In the genomic region with DNA sequence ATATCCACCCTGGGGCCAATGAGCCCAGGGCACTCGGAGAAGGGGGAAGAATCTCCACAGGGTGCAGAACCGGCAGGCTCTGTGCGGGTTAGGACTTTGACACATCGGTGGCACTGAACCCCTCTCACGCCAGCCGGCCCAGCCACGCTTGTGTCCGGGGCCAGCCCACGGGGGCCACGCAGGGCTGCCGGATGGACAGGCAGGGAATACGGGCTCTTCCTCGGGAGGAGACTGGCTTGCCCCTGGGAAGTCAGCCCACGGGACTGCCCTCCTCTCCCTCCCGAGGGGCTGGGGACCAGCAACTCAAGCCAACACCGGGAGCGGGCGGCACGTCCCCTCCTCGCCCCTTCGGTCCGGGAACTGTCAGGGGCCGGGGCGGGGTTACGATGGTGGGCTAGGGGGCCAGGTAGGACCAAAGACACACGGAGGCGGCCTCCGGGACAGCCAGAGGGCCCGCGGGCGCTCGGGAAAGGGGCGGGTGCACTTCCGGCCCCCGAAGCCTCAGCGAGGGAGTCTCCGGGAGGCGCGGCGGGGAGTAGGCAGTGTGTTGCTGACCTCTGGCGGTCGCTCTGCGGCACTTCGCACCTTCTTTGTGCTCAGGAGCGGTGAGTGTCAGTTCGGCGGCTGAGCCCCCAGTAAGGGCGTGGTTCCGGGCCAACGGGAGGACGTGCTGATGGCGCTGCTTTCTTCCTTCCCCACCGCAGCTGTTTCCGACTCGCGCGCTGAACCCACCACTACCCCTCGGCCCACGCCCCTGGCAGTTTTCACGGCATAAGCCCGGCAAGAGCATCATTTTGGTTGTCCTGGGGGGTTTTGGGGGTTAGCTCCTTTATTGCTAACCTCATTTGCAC, we compare ENCODE assay signal across 8 cellular contexts. TPM values are rescaled to one million over a fixed set of nuclear protein-coding genes. Genes with fewer than 3 reads are reported as not detected.
A peak's percentile ranks its signal among the peaks of the same experiment; 100 is the strongest.
DNase-seq lines count a peak whose midpoint lies in the region; ATAC-seq and TF ChIP-seq lines count a peak whose summit lies in the region.

No MANE protein-coding gene starts in this region.

- TF ChIP-seq CTCF in DND-41 (IDR thresholded peaks at IDR 0.05; ENCODE audit: borderline replicate concordance, extremely low read depth, low read length, poor library complexity, severe bottlenecking), result peak; percentile 92
- TF ChIP-seq CTCF in foreskin keratinocyte (conservative IDR thresholded peaks at IDR 0.05), result peak; percentile 95
- TF ChIP-seq CTCF in neural crest cell (conservative IDR thresholded peaks at IDR 0.05), result peak; percentile 96

- H3K36me3 Mint-ChIP-seq in activated T-helper 2 cell treated with anti-CD3 and anti-CD28 coated beads, Interferon-gamma antibody, Interleukin-2, Interleukin-4, amounts not matched to agents 10 μg/mL and 5 μg/mL and 100 μg/mL, durations not matched to agents 14 hours and 24 hours and 36 hours (ENCODE audit: low read depth), result no peaks in the 10 kb centered on the region
- H3K36me3 Mint-ChIP-seq in neural crest cell (ENCODE audit: low read depth), result no peaks in the 10 kb centered on the region

- peak; percentile 91 for DNase-seq in DND-41
- DNase-seq in RPMI7951 (ENCODE audit: low read depth), result peak; percentile 82
- DNase-seq in activated T-helper 2 cell treated with anti-CD3 and anti-CD28 coated beads, Interferon-gamma antibody, Interleukin-2, Interleukin-4, amounts not matched to agents 10 μg/mL and 5 μg/mL and 100 μg/mL, durations not matched to agents 14 hours and 24 hours and 36 hours (ENCODE audit: low spot score), result peak; percentile 85
- peak in 1 of 2 donors; percentile 47 for DNase-seq in foreskin keratinocyte
- DNase-seq in neural crest cell (ENCODE audit: low read depth, low spot score), result peak; percentile 81
- peak; percentile 87 to 93 for DNase-seq in stimulated activated naive CD8-positive, alpha-beta T cell treated with anti-CD3 and anti-CD28 coated beads, Interleukin-15, amount 100 ng/mL, for 72 hours

- no peaks in the 10 kb centered on the region for H4K20me1 ChIP-seq in DND-41 (ENCODE audit: insufficient read depth, low read length)

- TF ChIP-seq RAD21 in Ishikawa (IDR thresholded peaks at IDR 0.05; ENCODE audit: low read depth), result peak; percentile 95

- intact Hi-C loops in activated T-helper 2 cell treated with anti-CD3 and anti-CD28 coated beads, Interferon-gamma antibody, Interleukin-2, Interleukin-4, amounts not matched to agents 10 μg/mL and 5 μg/mL and 100 μg/mL, durations not matched to agents 14 hours and 24 hours and 36 hours (cut with micrococcal nuclease), result loop anchor here (1.0 kb wide), 3 partner anchors 50 to 243 kb away; no protein-coding TSS in a partner anchor

- H2AFZ ChIP-seq in DND-41 (ENCODE audit: low read depth, low read length), result peak overlapping the region; percentile 98

- peak overlapping the region; percentile 39 for H3K27ac ChIP-seq in DND-41 (ENCODE audit: low read length)
- H3K27ac ChIP-seq in foreskin keratinocyte, result peak overlapping the region; percentile 64

- no peak for TF ChIP-seq EP300 in Ishikawa (IDR thresholded peaks at IDR 0.05; ENCODE audit: borderline replicate concordance)

- H3K4me1 Mint-ChIP-seq in activated T-helper 2 cell treated with anti-CD3 and anti-CD28 coated beads, Interferon-gamma antibody, Interleukin-2, Interleukin-4, amounts not matched to agents 10 μg/mL and 5 μg/mL and 100 μg/mL, durations not matched to agents 14 hours and 24 hours and 36 hours (ENCODE audit: low read depth), result peaks cover 10% of the 10 kb centered on the region
- peaks cover 7% of the 10 kb centered on the region for H3K4me1 Mint-ChIP-seq in neural crest cell
- peaks cover 21% of the 10 kb centered on the region for H3K4me1 Mint-ChIP-seq in stimulated activated naive CD8-positive, alpha-beta T cell treated with anti-CD3 and anti-CD28 coated beads, Interleukin-15, amount 100 ng/mL, for 72 hours

- no peaks in the 10 kb centered on the region for H3K36me3 ChIP-seq in DND-41 (ENCODE audit: insufficient read depth, low read length)

- H3K9me3 Mint-ChIP-seq in activated T-helper 2 cell treated with anti-CD3 and anti-CD28 coated beads, Interferon-gamma antibody, Interleukin-2, Interleukin-4, amounts not matched to agents 10 μg/mL and 5 μg/mL and 100 μg/mL, durations not matched to agents 14 hours and 24 hours and 36 hours, result no peaks in the 10 kb centered on the region
- H3K9me3 Mint-ChIP-seq in neural crest cell, result no peaks in the 10 kb centered on the region
- no peaks in the 10 kb centered on the region for H3K9me3 Mint-ChIP-seq in stimulated activated naive CD8-positive, alpha-beta T cell treated with anti-CD3 and anti-CD28 coated beads, Interleukin-15, amount 100 ng/mL, for 72 hours

- H3K27me3 ChIP-seq in DND-41 (ENCODE audit: insufficient read depth, low read length, poor library complexity) (peaks cover 13% of the 10 kb centered on the region), foreskin keratinocyte (peaks cover 33% of the 10 kb centered on the region)

- H3K9ac ChIP-seq in DND-41 (ENCODE audit: low read depth, low read length), result peak overlapping the region; percentile 55

- H3K4me1 ChIP-seq in DND-41 (ENCODE audit: insufficient read depth, low read length), result peaks cover 15% of the 10 kb centered on the region
- no peaks in the 10 kb centered on the region for H3K4me1 ChIP-seq in foreskin keratinocyte

- peak overlapping the region; percentile 83 for H3K4me3 Mint-ChIP-seq in activated T-helper 2 cell treated with anti-CD3 and anti-CD28 coated beads, Interferon-gamma antibody, Interleukin-2, Interleukin-4, amounts not matched to agents 10 μg/mL and 5 μg/mL and 100 μg/mL, durations not matched to agents 14 hours and 24 hours and 36 hours (ENCODE audit: low read depth)
- H3K4me3 Mint-ChIP-seq in neural crest cell, result peak overlapping the region; percentile 87
- H3K4me3 Mint-ChIP-seq in stimulated activated naive CD8-positive, alpha-beta T cell treated with anti-CD3 and anti-CD28 coated beads, Interleukin-15, amount 100 ng/mL, for 72 hours, result peak overlapping the region; percentile 82 to 86

- peak overlapping the region; percentile 77 for H3K27ac Mint-ChIP-seq in activated T-helper 2 cell treated with anti-CD3 and anti-CD28 coated beads, Interferon-gamma antibody, Interleukin-2, Interleukin-4, amounts not matched to agents 10 μg/mL and 5 μg/mL and 100 μg/mL, durations not matched to agents 14 hours and 24 hours and 36 hours
- peak overlapping the region; percentile 78 for H3K27ac Mint-ChIP-seq in neural crest cell (ENCODE audit: unreplicated experiment)
- peak overlapping the region; percentile 84 to 94 for H3K27ac Mint-ChIP-seq in stimulated activated naive CD8-positive, alpha-beta T cell treated with anti-CD3 and anti-CD28 coated beads, Interleukin-15, amount 100 ng/mL, for 72 hours

- ATAC-seq in DND-41 (ENCODE audit: insufficient read depth, low read depth), result peak; percentile 99
- ATAC-seq in GM21717 (IDR thresholded peaks at IDR 0.05; ENCODE audit: unreplicated experiment), result peak; percentile 98
- ATAC-seq in foreskin keratinocyte, result peak; percentile 92
- ATAC-seq in stimulated activated naive CD8-positive, alpha-beta T cell treated with anti-CD3 and anti-CD28 coated beads, Interleukin-15, amount 100 ng/mL, for 72 hours, result peak; percentile 98

- no peaks in the 10 kb centered on the region for H3K79me2 ChIP-seq in DND-41 (ENCODE audit: insufficient read depth, low read length)

- H3K27me3 Mint-ChIP-seq in activated T-helper 2 cell treated with anti-CD3 and anti-CD28 coated beads, Interferon-gamma antibody, Interleukin-2, Interleukin-4, amounts not matched to agents 10 μg/mL and 5 μg/mL and 100 μg/mL, durations not matched to agents 14 hours and 24 hours and 36 hours (ENCODE audit: low read depth), result peaks cover 13% of the 10 kb centered on the region
- H3K27me3 Mint-ChIP-seq in neural crest cell (ENCODE audit: low read depth), result peaks cover 21% of the 10 kb centered on the region
- no peaks in the 10 kb centered on the region for H3K27me3 Mint-ChIP-seq in stimulated activated naive CD8-positive, alpha-beta T cell treated with anti-CD3 and anti-CD28 coated beads, Interleukin-15, amount 100 ng/mL, for 72 hours

- H3K9me3 ChIP-seq in DND-41 (ENCODE audit: insufficient read depth, low read length, severe bottlenecking), result no peaks in the 10 kb centered on the region

- peak overlapping the region; percentile 95 for H3K4me2 ChIP-seq in DND-41 (ENCODE audit: insufficient read depth, low read length)

- peak overlapping the region; percentile 17 to 68; a peak in 3 of 4 replicates for H3K4me3 ChIP-seq in DND-41 (ENCODE audit: low read depth in 1 of 2, low read length in 2 of 2)

RNA-seq across cellular contexts. Expression of gene CYP8B1, which starts 5.1 kb away (rescaled TPM):
- not detected in 2 replicates for total RNA-seq in RPMI7951 (2014; rRNA removed; shearing (Covaris generic))
- total RNA-seq in activated T-helper 2 cell treated with anti-CD3 and anti-CD28 coated beads, Interferon-gamma antibody, Interleukin-2, Interleukin-4, amounts not matched to agents 10 μg/mL and 5 μg/mL and 100 μg/mL, durations not matched to agents 14 hours and 24 hours and 36 hours, result not detected in 2 replicates
- not detected in 2 replicates for total RNA-seq in foreskin keratinocyte
- not detected in 2 replicates for polyA plus RNA-seq in foreskin keratinocyte
- total RNA-seq in neural crest cell, result not detected in 2 replicates

RNA-seq across cellular contexts. Expression of gene ZNF662, which starts 25.1 kb away (rescaled TPM):
- total RNA-seq in RPMI7951 (2014; rRNA removed; shearing (Covaris generic)), result 0.29 and 0.72 TPM in 2 replicates
- total RNA-seq in activated T-helper 2 cell treated with anti-CD3 and anti-CD28 coated beads, Interferon-gamma antibody, Interleukin-2, Interleukin-4, amounts not matched to agents 10 μg/mL and 5 μg/mL and 100 μg/mL, durations not matched to agents 14 hours and 24 hours and 36 hours, result 0.21 and 0.30 TPM in 2 replicates
- 1.7 and 2.0 TPM in 2 replicates for total RNA-seq in foreskin keratinocyte
- 1.2 TPM in 2 replicates for polyA plus RNA-seq in foreskin keratinocyte
- total RNA-seq in neural crest cell, result not detected in 2 replicates
